ENCODE assay signal across 8 cellular contexts in genomic region chrX:46759645-46759974, GRCh38. TPM values are rescaled to one million over a fixed set of nuclear protein-coding genes. Genes with fewer than 3 reads are reported as not detected.
DNase-seq lines count a peak whose midpoint lies in the region; ATAC-seq and TF ChIP-seq lines count a peak whose summit lies in the region.

No MANE protein-coding gene starts in this region.

- intact Hi-C loops in uterus (cut with DNase I; ENCODE audit: low total_unique reads), result no loop called here

- no peak for ATAC-seq in HG02759 (IDR thresholded peaks at IDR 0.05; ENCODE audit: unreplicated experiment)

- no peaks in the 10 kb centered on the region for H3K36me3 ChIP-seq in iPS-20b (ENCODE audit: insufficient read depth, low read depth, low read length)
- H3K36me3 ChIP-seq in uterus, result no peaks in the 10 kb centered on the region

- peaks cover 2% of the 10 kb centered on the region for H3K27me3 Mint-ChIP-seq in activated naive CD4-positive, alpha-beta T cell treated with anti-CD3 and anti-CD28 coated beads, Interleukin-2, amount 50 U/mL, for 24 hours

- no peaks in the 10 kb centered on the region; the same call in 1 of the 2 replicates for H3K4me1 ChIP-seq in iPS-20b (ENCODE audit: insufficient read depth, low read length)
- no peaks in the 10 kb centered on the region for H3K4me1 ChIP-seq in uterus

- H3K4me3 ChIP-seq in WI38 (ENCODE audit: low read depth, low read length) (peak overlapping the region; percentile 70), iPS-20b (ENCODE audit: low read length) (peak overlapping the region; percentile 81; the same call in 1 of the 2 replicates), uterus (peak overlapping the region; percentile 15 to 44)

- H3K27ac Mint-ChIP-seq in activated naive CD4-positive, alpha-beta T cell treated with anti-CD3 and anti-CD28 coated beads, Interleukin-2, amount 50 U/mL, for 24 hours, result peak overlapping the region; percentile 67

- H3K9ac ChIP-seq in iPS-20b (ENCODE audit: low read depth, low read length), result peak overlapping the region; percentile 60; the same call in 1 of the 2 replicates

- DNase-seq in activated naive CD4-positive, alpha-beta T cell treated with Interleukin-2 at 50 U/mL for 16 hours, result no peak
- no peak for DNase-seq in uterus
- no peak for DNase-seq in NCI-H1694 (lab: John Stamatoyannopoulos, UW)
- no peak for DNase-seq in ecto neural progenitor cell (ENCODE audit: low spot score)

- no peaks in the 10 kb centered on the region for H3K36me3 Mint-ChIP-seq in activated naive CD4-positive, alpha-beta T cell treated with anti-CD3 and anti-CD28 coated beads, Interleukin-2, amount 50 U/mL, for 24 hours

- H3K27me3 ChIP-seq in iPS-20b (ENCODE audit: insufficient read depth, low read length) (peaks cover 8% of the 10 kb centered on the region), uterus (no peaks in the 10 kb centered on the region)

- TF ChIP-seq POLR2A in uterus (IDR thresholded peaks at IDR 0.05), result no peak

- TF ChIP-seq CTCF in WI38 (IDR thresholded peaks at IDR 0.05; ENCODE audit: low read depth, low read length), result no peak
- no peak for TF ChIP-seq CTCF in uterus (IDR thresholded peaks at IDR 0.05)

- no peaks in the 10 kb centered on the region for H3K9me3 Mint-ChIP-seq in activated naive CD4-positive, alpha-beta T cell treated with anti-CD3 and anti-CD28 coated beads, Interleukin-2, amount 50 U/mL, for 24 hours

- no peaks in the 10 kb centered on the region for H3K9me3 ChIP-seq in iPS-20b (ENCODE audit: insufficient read depth, low read depth, low read length)
- no peaks in the 10 kb centered on the region for H3K9me3 ChIP-seq in uterus

- no peak overlapping the region for H3K27ac ChIP-seq in iPS-20b (ENCODE audit: low read length)
- H3K27ac ChIP-seq in uterus, result no peak overlapping the region

- peaks cover 11% of the 10 kb centered on the region for H3K4me1 Mint-ChIP-seq in activated naive CD4-positive, alpha-beta T cell treated with anti-CD3 and anti-CD28 coated beads, Interleukin-2, amount 50 U/mL, for 24 hours

- peak overlapping the region; percentile 82 for H3K4me3 Mint-ChIP-seq in activated naive CD4-positive, alpha-beta T cell treated with anti-CD3 and anti-CD28 coated beads, Interleukin-2, amount 50 U/mL, for 24 hours

RNA-seq across cellular contexts. Expression of gene SLC9A7, which starts 0.7 kb away (rescaled TPM):
- 1 to 10 TPM in 2 of 4 donors, under 1 TPM in 2; 0.51 to 6.4 (median 3.3) TPM for total RNA-seq in uterus

Comparison
In these comparisons a context has a peak if more than half of its experiments do, and no peak if none do; other contexts are left out.
1. H3K4me3 ChIP-seq: peak in every context shown above with its lines; median percentile 81 in iPS-20b; 70 in WI38; 30 in uterus.